1 cellular context compared by ENCODE assay signal in genomic region chr4:112247021-112247420, GRCh38.
TF ChIP-seq lines count a peak whose summit lies in the region.

No MANE protein-coding gene starts in this region.

TF ChIP-seq in WTC11, 78 proteins besides CTCF, POLR2A, EP300 and RAD21:
- TF ChIP-seq E2F4 (CRISPR knock-in tag; IDR thresholded peaks at IDR 0.05; ENCODE audit: borderline replicate concordance, low read depth): no peak
- TF ChIP-seq TP53 (CRISPR knock-in tag; IDR thresholded peaks at IDR 0.05): no peak
- no peak for TF ChIP-seq ZNF671 (CRISPR knock-in tag; IDR thresholded peaks at IDR 0.05)
- no peak for TF ChIP-seq USF2 (CRISPR knock-in tag; IDR thresholded peaks at IDR 0.05)
- no peak for TF ChIP-seq ZNF425 (CRISPR knock-in tag; conservative IDR thresholded peaks at IDR 0.05)
